ENCODE assay signal across 1 cellular context in genomic region chr15:51270706-51271105, GRCh38.
TF ChIP-seq lines count a peak whose summit lies in the region.

No MANE protein-coding gene starts in this region.

TF ChIP-seq in HepG2, 621 proteins besides CTCF, POLR2A, EP300 and RAD21 (continued from another document):
- no peak for TF ChIP-seq HIC2 (CRISPR knock-in tag; IDR thresholded peaks at IDR 0.05; ENCODE audit: low read depth)
- TF ChIP-seq NR2F2 (IDR thresholded peaks at IDR 0.05; ENCODE audit: borderline replicate concordance, low read depth) = no peak
- no peak for TF ChIP-seq PHB2 (IDR thresholded peaks at IDR 0.05; ENCODE audit: partially characterized antibody)
- TF ChIP-seq SOX5 (CRISPR knock-in tag; IDR thresholded peaks at IDR 0.05; ENCODE audit: borderline replicate concordance) = no peak
- no peak for TF ChIP-seq ZFP62 (CRISPR knock-in tag; IDR thresholded peaks at IDR 0.05)
- TF ChIP-seq ZSCAN31 (CRISPR knock-in tag; IDR thresholded peaks at IDR 0.05; ENCODE audit: low read depth) = no peak
- no peak for TF ChIP-seq ZNF263 (CRISPR knock-in tag; IDR thresholded peaks at IDR 0.05)
- TF ChIP-seq PHF5A (CRISPR knock-in tag; IDR thresholded peaks at IDR 0.05; ENCODE audit: low read depth, unreplicated experiment) = no peak
- TF ChIP-seq CSRNP1 (CRISPR knock-in tag; IDR thresholded peaks at IDR 0.05) = no peak
- no peak for TF ChIP-seq MTA1 (CRISPR knock-in tag; IDR thresholded peaks at IDR 0.05; ENCODE audit: borderline replicate concordance)
- TF ChIP-seq MED1 (CRISPR knock-in tag; IDR thresholded peaks at IDR 0.05) = no peak
- TF ChIP-seq ISX (CRISPR knock-in tag; conservative IDR thresholded peaks at IDR 0.05) = no peak
- TF ChIP-seq SOX13 (IDR thresholded peaks at IDR 0.05) = no peak
- TF ChIP-seq SOX13 (CRISPR knock-in tag; conservative IDR thresholded peaks at IDR 0.05 in 1 of 2, IDR thresholded peaks at IDR 0.05 in 1 of 2) = no peak
